In genomic region chrX:143998261-143998660, GRCh38 we compare ENCODE assay signal across 22 cellular contexts.
"Had no signal": no experiment of that assay in that cellular context is flagged by ENCODE, and none has a peak within 500 bp of the region (broad histone marks: within the 10 kb centered on the region; RNA-seq: fewer than 3 reads in every experiment).

No MANE protein-coding gene starts in this region.

- DNase-seq: stimulated activated CD4-positive, alpha-beta T cell treated with anti-CD3 and anti-CD28 coated beads, Interleukin-2, amount 100 ng/mL, for 48 hours; stimulated activated CD4-positive, alpha-beta T cell treated with anti-CD3 and anti-CD28 coated beads, Interleukin-4, amount 100 ng/mL, for 1 hour; stimulated activated CD4-positive, alpha-beta T cell treated with anti-CD3 and anti-CD28 coated beads, Interleukin-4, amount 100 ng/mL, for 24 hours; stimulated activated CD4-positive, alpha-beta T cell treated with anti-CD3 and anti-CD28 coated beads, Interleukin-4, amount 100 ng/mL, for 4 hours; stimulated activated CD8-positive, alpha-beta memory T cell treated with anti-CD3 and anti-CD28 coated beads, Interleukin-4, amount 100 ng/mL, for 48 hours; stimulated activated naive B cell treated with anti-CD40 and anti-IgM and Interleukin-4, amounts not matched to agents 10 μg/mL and 1 μg/mL and 100 μg/mL, for 72 hours; stimulated activated naive CD4-positive, alpha-beta T cell; stimulated activated naive CD4-positive, alpha-beta T cell treated with Interleukin-2 at 50 U/mL for 16 hours; stimulated activated naive CD8-positive, alpha-beta T cell treated with anti-CD3 and anti-CD28 coated beads, Interleukin-15, amount 100 ng/mL, for 72 hours; stimulated activated naive CD8-positive, alpha-beta T cell treated with anti-CD3 and anti-CD28 coated beads, Interleukin-15, Interleukin-2, amounts not matched to agents 100 U/mL and 50 U/mL, for 24 hours; stomach; substantia nigra; testis; thyroid gland; tibial artery; transverse colon; trophoblast cell; upper lobe of left lung; upper lobe of right lung; uterus had no signal

- ATAC-seq: stimulated activated effector memory CD8-positive, alpha-beta T cell treated with anti-CD3 and anti-CD28 coated beads, Interleukin-12 subunit alpha, Interleukin-12 subunit beta, amount 100 ng/mL, for 72 hours; stimulated activated memory B cell treated with anti-CD40 and anti-IgM and Interleukin-4, amounts not matched to agents 10 μg/mL and 1 μg/mL and 100 μg/mL, for 72 hours; stimulated activated naive B cell treated with anti-CD40 and anti-IgM and Interleukin-4, amounts not matched to agents 10 μg/mL and 1 μg/mL and 100 μg/mL, for 72 hours; stimulated activated naive CD8-positive, alpha-beta T cell treated with anti-CD3 and anti-CD28 coated beads, Interleukin-15, amount 100 ng/mL, for 72 hours; stimulated activated naive CD8-positive, alpha-beta T cell treated with anti-CD3 and anti-CD28 coated beads, Interleukin-15, Interleukin-2, amounts not matched to agents 100 U/mL and 50 U/mL, for 24 hours; upper lobe of right lung had no signal
